ENCODE assay signal across 26 cellular contexts in genomic region chr16:1800703-1801102, GRCh38. TPM values are rescaled to one million over a fixed set of nuclear protein-coding genes. Genes with fewer than 3 reads are reported as not detected.
DNase-seq lines count a peak whose midpoint lies in the region; TF ChIP-seq lines count a peak whose summit lies in the region.
"Had no signal": no experiment of that assay in that cellular context is flagged by ENCODE, and none has a peak within 500 bp of the region (broad histone marks: within the 10 kb centered on the region; RNA-seq: fewer than 3 reads in every experiment).

No MANE protein-coding gene starts in this region.

- no peak overlapping the region for H3K4me2 ChIP-seq in trophoblast cell (ENCODE audit: low read length)
- no peak overlapping the region for H3K4me2 ChIP-seq in neural progenitor cell
- H3K4me2 ChIP-seq: SK-N-SH had no signal

- H3K36me3 ChIP-seq in trophoblast cell (ENCODE audit: control insufficient read depth in 1 of 2, insufficient read depth in 2 of 2, low read length in 2 of 2) (peaks cover 0 to 5% of the 10 kb centered on the region in 2 experiments), neural progenitor cell (no peaks in the 10 kb centered on the region), ascending aorta (peaks cover 0 to 6% of the 10 kb centered on the region in 2 donors)

- no peak overlapping the region for H3K27ac Mint-ChIP-seq in endothelial cell (ENCODE audit: unreplicated experiment)
- no peak overlapping the region for H3K27ac Mint-ChIP-seq in neural progenitor cell
- H3K27ac Mint-ChIP-seq: B cell; CD8-positive, alpha-beta T cell; H9 had no signal

- no peak overlapping the region for H3K23ac ChIP-seq in trophoblast cell (ENCODE audit: low read length)

- peaks cover 11% of the 10 kb centered on the region for H3K9me3 ChIP-seq in trophoblast cell (ENCODE audit: insufficient read depth, low read depth, low read length)
- no peaks in the 10 kb centered on the region for H3K9me3 ChIP-seq in neural progenitor cell (ENCODE audit: low read depth)
- H3K9me3 ChIP-seq in ascending aorta = peaks cover 0 to 6% of the 10 kb centered on the region in 2 donors
- H3K9me3 ChIP-seq: SK-N-SH had no signal

- H2BK120ac ChIP-seq in trophoblast cell (ENCODE audit: insufficient read depth, low read length, poor library complexity) = no peak overlapping the region

- H3K4me3 ChIP-seq in trophoblast cell (ENCODE audit: low read depth, low read length) (peak overlapping the region; percentile 44), neural progenitor cell (no peak overlapping the region), ascending aorta (no peak overlapping the region)
- H3K4me3 ChIP-seq: GM23248 had no signal

- no peak overlapping the region for H2BK12ac ChIP-seq in trophoblast cell (ENCODE audit: low read length)

- no peak overlapping the region for H3K9ac ChIP-seq in trophoblast cell (ENCODE audit: low read length)
- H3K9ac ChIP-seq in neural progenitor cell = no peak overlapping the region
- H3K9ac ChIP-seq: GM23248, SK-N-SH had no signal

- H3K4me1 ChIP-seq in trophoblast cell (ENCODE audit: control insufficient read depth in 1 of 2, insufficient read depth in 2 of 2, low read length in 2 of 2) (no peaks in the 10 kb centered on the region), neural progenitor cell (no peaks in the 10 kb centered on the region), ascending aorta (no peaks in the 10 kb centered on the region)
- H3K4me1 ChIP-seq: Caco-2 had no signal

- H3K4me3 Mint-ChIP-seq in endothelial cell (ENCODE audit: unreplicated experiment) (peak overlapping the region; percentile 8), neural progenitor cell (no peak overlapping the region)
- H3K4me3 Mint-ChIP-seq: B cell; CD8-positive, alpha-beta T cell; H9 had no signal

- no peak overlapping the region for H4K8ac ChIP-seq in trophoblast cell (ENCODE audit: low read depth, low read length)

- H2AFZ ChIP-seq in trophoblast cell (ENCODE audit: insufficient read depth, low read length, poor library complexity) = no peak overlapping the region
- H2AFZ ChIP-seq in neural progenitor cell (replicated peaks) = no peak overlapping the region
- H2AFZ ChIP-seq: GM23248 had no signal

- no CpG with 5 or more reads among the region's 10 CpGs for WGBS in trophoblast cell (ENCODE audit: extremely low coverage, insufficient coverage, insufficient read length)

- DNase-seq in AG08395 (ENCODE audit: low spot score) (peak; percentile 86), ELR (ENCODE audit: low read depth) (peak; percentile 26), endothelial cell (ENCODE audit: low spot score) (no peak), trophoblast cell (no peak), neural progenitor cell (ENCODE audit: low spot score) (no peak), ascending aorta (ENCODE audit: low spot score in 2 of 2) (no peak), NCI-H345 (lab: John Stamatoyannopoulos, UW) (no peak)
- DNase-seq: Caco-2; CD8-positive, alpha-beta T cell; GF-D8; GM23248; H9; Karpas-422; NCI-H1092; NCI-H1436; NCI-H187; NCI-H2081 treated with DMSO at 0.1 percent for 48 hours; NCI-H2171 treated with DMSO at 0.1 percent for 48 hours; NCI-H446; NCI-H524 treated with DMSO at 0.1 percent for 48 hours; NCI-H774; SK-N-SH had no signal

- H3K4ac ChIP-seq in trophoblast cell (ENCODE audit: low read depth, low read length) = no peak overlapping the region

- no peak overlapping the region for H4K12ac ChIP-seq in trophoblast cell (ENCODE audit: low read depth, low read length)

- H3K79me1 ChIP-seq in trophoblast cell (ENCODE audit: low read length) = no peaks in the 10 kb centered on the region

- no peak overlapping the region for H3K18ac ChIP-seq in trophoblast cell (ENCODE audit: low read length)

- intact Hi-C loops in ascending aorta (cut with DNase I) = no loop called here

- H3F3A ChIP-seq in neural progenitor cell (ENCODE audit: low read depth) = no peaks in the 10 kb centered on the region

- H3K4me1 Mint-ChIP-seq in endothelial cell (ENCODE audit: unreplicated experiment) (no peaks in the 10 kb centered on the region), neural progenitor cell (no peaks in the 10 kb centered on the region)
- H3K4me1 Mint-ChIP-seq: B cell, H9 had no signal

- no peaks in the 10 kb centered on the region for H3K27me3 ChIP-seq in trophoblast cell (ENCODE audit: insufficient read depth, low read length)
- no peaks in the 10 kb centered on the region for H3K27me3 ChIP-seq in neural progenitor cell
- no peaks in the 10 kb centered on the region for H3K27me3 ChIP-seq in ascending aorta

- H3K14ac ChIP-seq in trophoblast cell (ENCODE audit: low read length) = no peak overlapping the region

- H4K91ac ChIP-seq in trophoblast cell (ENCODE audit: low read depth, low read length) = no peak overlapping the region

- no peak overlapping the region for H2AK5ac ChIP-seq in trophoblast cell (ENCODE audit: low read length)

- H4K20me1 ChIP-seq in neural progenitor cell (ENCODE audit: low read depth) = no peaks in the 10 kb centered on the region

- H3K79me2 ChIP-seq in trophoblast cell (ENCODE audit: control insufficient read depth, insufficient read depth, low read length, poor library complexity) (no peaks in the 10 kb centered on the region), neural progenitor cell (ENCODE audit: low read depth) (no peaks in the 10 kb centered on the region)

- TF ChIP-seq CTCF in endothelial cell (IDR thresholded peaks at IDR 0.05; ENCODE audit: unreplicated experiment) = no peak
- TF ChIP-seq CTCF in neural progenitor cell (IDR thresholded peaks at IDR 0.05) = no peak
- no peak for TF ChIP-seq CTCF in ascending aorta (IDR thresholded peaks at IDR 0.05)

- H3K27ac ChIP-seq in trophoblast cell (ENCODE audit: low read depth, low read length) (no peak overlapping the region), neural progenitor cell (no peak overlapping the region), ascending aorta (no peak overlapping the region)
- H3K27ac ChIP-seq: C4-2B, GM23248 had no signal

- peaks cover 9% of the 10 kb centered on the region for H3K9me3 Mint-ChIP-seq in endothelial cell (ENCODE audit: unreplicated experiment)
- H3K9me3 Mint-ChIP-seq in neural progenitor cell = peaks cover 9% of the 10 kb centered on the region

- peaks cover 4% of the 10 kb centered on the region for H3K27me3 Mint-ChIP-seq in endothelial cell (ENCODE audit: unreplicated experiment)
- H3K27me3 Mint-ChIP-seq in neural progenitor cell (ENCODE audit: insufficient read depth, low read depth) = peaks cover 3% of the 10 kb centered on the region
- H3K27me3 Mint-ChIP-seq: B cell had no signal

- H2BK5ac ChIP-seq in trophoblast cell (ENCODE audit: low read depth, low read length, poor library complexity) = no peak overlapping the region

- H3K36me3 Mint-ChIP-seq in endothelial cell (ENCODE audit: low read depth, unreplicated experiment) (peaks cover 29% of the 10 kb centered on the region), neural progenitor cell (peaks cover 9% of the 10 kb centered on the region)

RNA-seq across cellular contexts. Expression of gene IGFALS, which starts 7.2 kb away (rescaled TPM):
- total RNA-seq in endothelial cell (ENCODE audit: unreplicated experiment) (not detected), neural progenitor cell (ENCODE audit: low replicate concordance) (not detected in 2 replicates), ascending aorta (not detected)
- 0.01 TPM in 1 of 2 replicates, not detected in the other for polyA plus RNA-seq in trophoblast cell (2013)
- total RNA-seq: A172, B cell, Caco-2, GM23248, H9, HT1080 had no signal
- polyA plus RNA-seq: GM23248 had no signal

RNA-seq across cellular contexts. Expression of gene NUBP2, which starts 17.9 kb away (rescaled TPM):
- total RNA-seq in endothelial cell (ENCODE audit: unreplicated experiment) = 49.8 TPM
- polyA plus RNA-seq in trophoblast cell (2013) = 44.4 and 44.6 TPM in 2 replicates
- total RNA-seq in neural progenitor cell (ENCODE audit: low replicate concordance) = 22.8 and 77.7 TPM in 2 replicates
- total RNA-seq in ascending aorta = 182 TPM

RNA-seq across cellular contexts. Expression of gene SPSB3, which starts 18.3 kb away (rescaled TPM):
- 52.9 TPM for total RNA-seq in endothelial cell (ENCODE audit: unreplicated experiment)
- 33.2 and 35.2 TPM in 2 replicates for polyA plus RNA-seq in trophoblast cell (2013)
- total RNA-seq in neural progenitor cell (ENCODE audit: low replicate concordance) = 18.7 and 53.4 TPM in 2 replicates
- 159 TPM for total RNA-seq in ascending aorta

RNA-seq across cellular contexts. Expression of gene HAGH, which starts 25.9 kb away (rescaled TPM):
- total RNA-seq in endothelial cell (ENCODE audit: unreplicated experiment) (44.8 TPM), neural progenitor cell (ENCODE audit: low replicate concordance) (38.3 and 72.1 TPM in 2 replicates), ascending aorta (177 TPM)
- polyA plus RNA-seq in trophoblast cell (2013) = 28.3 and 29.1 TPM in 2 replicates

RNA-seq across cellular contexts. Expression of gene FAHD1, which starts 26.3 kb away (rescaled TPM):
- 23.1 TPM for total RNA-seq in endothelial cell (ENCODE audit: unreplicated experiment)
- 16.4 and 16.6 TPM in 2 replicates for polyA plus RNA-seq in trophoblast cell (2013)
- 18.5 and 21.6 TPM in 2 replicates for total RNA-seq in neural progenitor cell (ENCODE audit: low replicate concordance)
- total RNA-seq in ascending aorta = 233 TPM

Comparison
In these comparisons a context has a peak if more than half of its experiments do, and no peak if none do; other contexts are left out.
1. DNase-seq: peak in AG08395 (single experiment) and ELR (single experiment); none in endothelial cell (single experiment), trophoblast cell (0 of 2), neural progenitor cell (single experiment), ascending aorta (0 of 2) and NCI-H345 (single experiment).